Comparison of ENCODE assay signal across 27 cellular contexts in the genomic region with DNA sequence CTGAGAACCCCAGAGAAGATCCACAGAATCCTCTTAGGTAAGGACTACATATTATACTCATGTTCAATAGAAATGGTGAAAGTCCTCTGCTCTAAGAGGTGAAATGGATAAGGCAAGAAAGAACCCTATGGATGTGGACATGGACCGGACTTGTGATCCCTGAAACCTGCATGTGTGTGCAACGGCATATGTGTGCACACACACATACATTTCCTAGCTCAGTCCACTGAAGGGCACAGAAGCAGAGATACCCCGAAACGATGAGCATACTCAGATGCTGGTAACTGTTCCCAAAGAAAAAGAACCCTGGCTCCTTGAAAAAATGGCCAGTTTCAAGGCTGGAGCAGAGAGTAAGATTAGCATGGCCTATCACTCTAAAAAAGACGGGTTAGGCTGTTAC.
"Had no signal": no experiment of that assay in that cellular context is flagged by ENCODE, and none has a peak within 500 bp of the region (broad histone marks: within the 10 kb centered on the region; RNA-seq: fewer than 3 reads in every experiment).

No MANE protein-coding gene starts in this region.

- H3K36me3 ChIP-seq: ovary had no signal

- H3K27ac Mint-ChIP-seq: activated CD4-positive, alpha-beta T cell treated with anti-CD3 and anti-CD28 coated beads for 36 hours; dendritic cell treated with granulocyte-macrophage colony-stimulating factor and Interleukin-4, amounts not matched to agents 40 ng/mL and 50 ng/mL, for 4 days; mesothelial cell of epicardium; stimulated activated memory B cell treated with anti-CD40 and anti-IgM and Interleukin-4, amounts not matched to agents 10 μg/mL and 1 μg/mL and 100 μg/mL, for 72 hours; T-helper 2 cell treated with Interferon-gamma antibody and Interleukin-4, amounts not matched to agents 5 μg/mL and 100 μg/mL, for 36 hours had no signal

- H3K4me1 Mint-ChIP-seq: mesothelial cell of epicardium had no signal

- H3K27me3 Mint-ChIP-seq: activated CD4-positive, alpha-beta T cell treated with anti-CD3 and anti-CD28 coated beads for 36 hours; dendritic cell treated with granulocyte-macrophage colony-stimulating factor and Interleukin-4, amounts not matched to agents 40 ng/mL and 50 ng/mL, for 4 days; naive B cell; progenitor cell of endocrine pancreas; stimulated activated memory B cell treated with anti-CD40 and anti-IgM and Interleukin-4, amounts not matched to agents 10 μg/mL and 1 μg/mL and 100 μg/mL, for 72 hours had no signal

- H3K4me3 Mint-ChIP-seq: activated CD4-positive, alpha-beta T cell treated with anti-CD3 and anti-CD28 coated beads for 36 hours; dendritic cell treated with granulocyte-macrophage colony-stimulating factor and Interleukin-4, amounts not matched to agents 40 ng/mL and 50 ng/mL, for 4 days; mesothelial cell of epicardium; naive B cell; stimulated activated memory B cell treated with anti-CD40 and anti-IgM and Interleukin-4, amounts not matched to agents 10 μg/mL and 1 μg/mL and 100 μg/mL, for 72 hours; T-helper 2 cell treated with Interferon-gamma antibody and Interleukin-4, amounts not matched to agents 5 μg/mL and 100 μg/mL, for 36 hours had no signal

- H3K27ac ChIP-seq: breast epithelium, epithelial cell of prostate, esophagus squamous epithelium, heart right ventricle, left lung, ovary, skin epidermis, stomach, thyroid gland had no signal

- DNase-seq: activated CD4-positive, alpha-beta T cell treated with anti-CD3 and anti-CD28 coated beads for 36 hours; activated CD4-positive, CD25-positive, alpha-beta regulatory T cell; activated CD8-positive, alpha-beta memory T cell treated with anti-CD3 and anti-CD28 coated beads, Interleukin-2, amount 50 U/mL, for 48 hours; activated effector memory CD4-positive, alpha-beta T cell treated with anti-CD3 and anti-CD28 coated beads, Interleukin-2, amount 50 U/mL, for 16 hours; activated naive CD4-positive, alpha-beta T cell treated with anti-CD3 and anti-CD28 coated beads, Interleukin-2, amount 50 U/mL, for 16 hours; central memory CD4-positive, alpha-beta T cell; esophagus squamous epithelium; foreskin melanocyte; heart right ventricle; kidney glomerular epithelial cell; left lung; naive B cell; ovary; stimulated activated CD4-positive, alpha-beta T cell treated with anti-CD3 and anti-CD28 coated beads, Interleukin-4, amount 100 ng/mL, for 24 hours; stomach; T-helper 1 cell; thyroid gland had no signal

- H3K9me3 ChIP-seq: breast epithelium, esophagus squamous epithelium, heart right ventricle, left lung, ovary, stomach, thyroid gland had no signal

- H3K9me3 Mint-ChIP-seq: dendritic cell treated with granulocyte-macrophage colony-stimulating factor and Interleukin-4, amounts not matched to agents 40 ng/mL and 50 ng/mL, for 4 days; mesothelial cell of epicardium; naive B cell; stimulated activated memory B cell treated with anti-CD40 and anti-IgM and Interleukin-4, amounts not matched to agents 10 μg/mL and 1 μg/mL and 100 μg/mL, for 72 hours; T-helper 2 cell treated with Interferon-gamma antibody and Interleukin-4, amounts not matched to agents 5 μg/mL and 100 μg/mL, for 36 hours had no signal

- H3K4me1 ChIP-seq: breast epithelium, esophagus squamous epithelium, left lung had no signal

- H3K27me3 ChIP-seq: breast epithelium, esophagus squamous epithelium, heart right ventricle, left lung, ovary, stomach, thyroid gland had no signal

- H3K4me3 ChIP-seq: breast epithelium, esophagus squamous epithelium, heart right ventricle, left lung, lung, ovary, skin epidermis, stomach, thyroid gland had no signal

- ATAC-seq: activated CD4-positive, alpha-beta T cell treated with anti-CD3 and anti-CD28 coated beads for 36 hours; heart right ventricle; left lung; sciatic nerve; stimulated activated memory B cell treated with anti-CD40 and anti-IgM and Interleukin-4, amounts not matched to agents 10 μg/mL and 1 μg/mL and 100 μg/mL, for 72 hours had no signal
